ENCODE assay signal across 18 cellular contexts in genomic region chr1:228891134-228892034, GRCh38.
"Had no signal": no experiment of that assay in that cellular context is flagged by ENCODE, and none has a peak within 500 bp of the region (broad histone marks: within the 10 kb centered on the region; RNA-seq: fewer than 3 reads in every experiment).

No MANE protein-coding gene starts in this region.

- H3K4me1 ChIP-seq: ascending aorta, foreskin keratinocyte, transverse colon had no signal

- H3K27ac ChIP-seq: ascending aorta, foreskin keratinocyte, neutrophil, transverse colon had no signal

- H3K27ac Mint-ChIP-seq: activated naive CD4-positive, alpha-beta T cell treated with anti-CD3 and anti-CD28 coated beads for 36 hours; activated naive CD8-positive, alpha-beta T cell treated with anti-CD3 and anti-CD28 coated beads, Interleukin-2, amount 50 U/mL, for 24 hours; activated T-helper 2 cell treated with anti-CD3 and anti-CD28 coated beads, Interferon-gamma antibody, Interleukin-2, Interleukin-4, amounts not matched to agents 10 μg/mL and 5 μg/mL and 100 μg/mL, durations not matched to agents 14 hours and 24 hours and 36 hours had no signal

- H3K27me3 Mint-ChIP-seq: activated naive CD8-positive, alpha-beta T cell treated with anti-CD3 and anti-CD28 coated beads, Interleukin-2, amount 50 U/mL, for 24 hours had no signal

- ATAC-seq: activated naive CD8-positive, alpha-beta T cell treated with anti-CD3 and anti-CD28 coated beads, Interleukin-2, amount 50 U/mL, for 24 hours had no signal

- H3K9me3 Mint-ChIP-seq: activated naive CD4-positive, alpha-beta T cell treated with anti-CD3 and anti-CD28 coated beads for 36 hours; activated naive CD8-positive, alpha-beta T cell treated with anti-CD3 and anti-CD28 coated beads, Interleukin-2, amount 50 U/mL, for 24 hours; activated T-helper 2 cell treated with anti-CD3 and anti-CD28 coated beads, Interferon-gamma antibody, Interleukin-2, Interleukin-4, amounts not matched to agents 10 μg/mL and 5 μg/mL and 100 μg/mL, durations not matched to agents 14 hours and 24 hours and 36 hours had no signal

- H3K9me3 ChIP-seq: ascending aorta, neutrophil, transverse colon had no signal

- DNase-seq: activated CD4-positive, CD25-positive, alpha-beta regulatory T cell treated with anti-CD3 and anti-CD28 coated beads, Interleukin-2, amount 50 U/mL, for 72 hours; activated naive CD4-positive, alpha-beta T cell treated with anti-CD3 and anti-CD28 coated beads for 36 hours; activated naive CD8-positive, alpha-beta T cell treated with anti-CD3 and anti-CD28 coated beads, Interleukin-2, amount 50 U/mL, for 24 hours; activated T-cell treated with anti-CD3 and anti-CD28 coated beads, Interleukin-2, amount 50 U/mL, for 1 hour; posterior cingulate gyrus; retina; stimulated activated CD4-positive, alpha-beta T cell treated with anti-CD3 and anti-CD28 coated beads, Interleukin-15, amount 100 ng/mL, for 24 hours; stimulated activated CD4-positive, alpha-beta T cell treated with anti-CD3 and anti-CD28 coated beads, Interleukin-4, amount 100 ng/mL, for 24 hours; stimulated activated naive CD4-positive, alpha-beta T cell treated with Interleukin-2 at 50 U/mL for 16 hours; substantia nigra; T-helper 1 cell; T1000; transverse colon had no signal

- H3K27me3 ChIP-seq: ascending aorta, neutrophil, transverse colon had no signal

- H3K36me3 ChIP-seq: ascending aorta, neutrophil, transverse colon had no signal

- H3K4me3 Mint-ChIP-seq: activated naive CD4-positive, alpha-beta T cell treated with anti-CD3 and anti-CD28 coated beads for 36 hours; activated naive CD8-positive, alpha-beta T cell treated with anti-CD3 and anti-CD28 coated beads, Interleukin-2, amount 50 U/mL, for 24 hours had no signal

- H3K4me3 ChIP-seq: ascending aorta, lung, transverse colon had no signal
